In the genomic region with DNA sequence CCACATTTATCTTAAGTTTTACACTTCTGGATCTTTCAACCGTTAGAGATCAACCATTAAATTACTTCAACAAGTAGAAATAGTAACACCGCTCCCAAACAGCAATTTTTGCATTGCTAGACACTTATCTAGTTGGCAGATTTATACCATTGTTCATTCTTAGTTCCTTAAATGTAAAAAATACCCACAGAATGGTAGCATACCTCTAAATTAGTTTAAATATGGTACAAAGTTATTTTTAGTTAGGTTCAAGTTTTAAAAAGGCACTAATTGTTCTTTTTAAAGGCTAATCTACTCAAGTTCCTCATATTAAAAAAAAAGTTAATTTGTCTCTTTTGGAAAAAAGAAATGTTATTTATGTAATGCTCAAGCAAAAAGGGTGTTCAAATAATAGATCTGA, we compare ENCODE assay signal across 2 cellular contexts.
A peak's percentile ranks its signal among the peaks of the same experiment; 100 is the strongest.
TF ChIP-seq lines count a peak whose summit lies in the region.

No MANE protein-coding gene starts in this region.

TF ChIP-seq in HepG2, 621 proteins besides CTCF, POLR2A, EP300 and RAD21 (continues in another document):
- TF ChIP-seq, protein P1, sequence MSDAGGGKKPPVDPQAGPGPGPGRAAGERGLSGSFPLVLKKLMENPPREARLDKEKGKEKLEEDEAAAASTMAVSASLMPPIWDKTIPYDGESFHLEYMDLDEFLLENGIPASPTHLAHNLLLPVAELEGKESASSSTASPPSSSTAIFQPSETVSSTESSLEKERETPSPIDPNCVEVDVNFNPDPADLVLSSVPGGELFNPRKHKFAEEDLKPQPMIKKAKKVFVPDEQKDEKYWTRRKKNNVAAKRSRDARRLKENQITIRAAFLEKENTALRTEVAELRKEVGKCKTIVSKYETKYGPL (CRISPR knock-in tag; IDR thresholded peaks at IDR 0.05) = no peak
- no peak for TF ChIP-seq NBN (conservative IDR thresholded peaks at IDR 0.05)
- TF ChIP-seq, protein P2, sequence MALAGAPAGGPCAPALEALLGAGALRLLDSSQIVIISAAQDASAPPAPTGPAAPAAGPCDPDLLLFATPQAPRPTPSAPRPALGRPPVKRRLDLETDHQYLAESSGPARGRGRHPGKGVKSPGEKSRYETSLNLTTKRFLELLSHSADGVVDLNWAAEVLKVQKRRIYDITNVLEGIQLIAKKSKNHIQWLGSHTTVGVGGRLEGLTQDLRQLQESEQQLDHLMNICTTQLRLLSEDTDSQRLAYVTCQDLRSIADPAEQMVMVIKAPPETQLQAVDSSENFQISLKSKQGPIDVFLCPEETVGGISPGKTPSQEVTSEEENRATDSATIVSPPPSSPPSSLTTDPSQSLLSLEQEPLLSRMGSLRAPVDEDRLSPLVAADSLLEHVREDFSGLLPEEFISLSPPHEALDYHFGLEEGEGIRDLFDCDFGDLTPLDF (CRISPR knock-in tag; IDR thresholded peaks at IDR 0.05) = no peak
- TF ChIP-seq IRF2 (CRISPR knock-in tag; IDR thresholded peaks at IDR 0.05) = no peak
- TF ChIP-seq ZNF367 (CRISPR knock-in tag; IDR thresholded peaks at IDR 0.05; ENCODE audit: borderline replicate concordance) = no peak
- TF ChIP-seq, protein P3, sequence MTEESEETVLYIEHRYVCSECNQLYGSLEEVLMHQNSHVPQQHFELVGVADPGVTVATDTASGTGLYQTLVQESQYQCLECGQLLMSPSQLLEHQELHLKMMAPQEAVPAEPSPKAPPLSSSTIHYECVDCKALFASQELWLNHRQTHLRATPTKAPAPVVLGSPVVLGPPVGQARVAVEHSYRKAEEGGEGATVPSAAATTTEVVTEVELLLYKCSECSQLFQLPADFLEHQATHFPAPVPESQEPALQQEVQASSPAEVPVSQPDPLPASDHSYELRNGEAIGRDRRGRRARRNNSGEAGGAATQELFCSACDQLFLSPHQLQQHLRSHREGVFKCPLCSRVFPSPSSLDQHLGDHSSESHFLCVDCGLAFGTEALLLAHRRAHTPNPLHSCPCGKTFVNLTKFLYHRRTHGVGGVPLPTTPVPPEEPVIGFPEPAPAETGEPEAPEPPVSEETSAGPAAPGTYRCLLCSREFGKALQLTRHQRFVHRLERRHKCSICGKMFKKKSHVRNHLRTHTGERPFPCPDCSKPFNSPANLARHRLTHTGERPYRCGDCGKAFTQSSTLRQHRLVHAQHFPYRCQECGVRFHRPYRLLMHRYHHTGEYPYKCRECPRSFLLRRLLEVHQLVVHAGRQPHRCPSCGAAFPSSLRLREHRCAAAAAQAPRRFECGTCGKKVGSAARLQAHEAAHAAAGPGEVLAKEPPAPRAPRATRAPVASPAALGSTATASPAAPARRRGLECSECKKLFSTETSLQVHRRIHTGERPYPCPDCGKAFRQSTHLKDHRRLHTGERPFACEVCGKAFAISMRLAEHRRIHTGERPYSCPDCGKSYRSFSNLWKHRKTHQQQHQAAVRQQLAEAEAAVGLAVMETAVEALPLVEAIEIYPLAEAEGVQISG (CRISPR knock-in tag; IDR thresholded peaks at IDR 0.05) = no peak
- TF ChIP-seq, protein P4, sequence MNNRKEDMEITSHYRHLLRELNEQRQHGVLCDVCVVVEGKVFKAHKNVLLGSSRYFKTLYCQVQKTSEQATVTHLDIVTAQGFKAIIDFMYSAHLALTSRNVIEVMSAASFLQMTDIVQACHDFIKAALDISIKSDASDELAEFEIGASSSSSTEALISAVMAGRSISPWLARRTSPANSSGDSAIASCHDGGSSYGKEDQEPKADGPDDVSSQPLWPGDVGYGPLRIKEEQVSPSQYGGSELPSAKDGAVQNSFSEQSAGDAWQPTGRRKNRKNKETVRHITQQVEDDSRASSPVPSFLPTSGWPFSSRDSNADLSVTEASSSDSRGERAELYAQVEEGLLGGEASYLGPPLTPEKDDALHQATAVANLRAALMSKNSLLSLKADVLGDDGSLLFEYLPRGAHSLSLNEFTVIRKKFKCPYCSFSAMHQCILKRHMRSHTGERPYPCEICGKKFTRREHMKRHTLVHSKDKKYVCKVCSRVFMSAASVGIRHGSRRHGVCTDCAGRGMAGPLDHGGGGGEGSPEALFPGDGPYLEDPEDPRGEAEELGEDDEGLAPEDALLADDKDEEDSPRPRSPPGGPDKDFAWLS (CRISPR knock-in tag; IDR thresholded peaks at IDR 0.05; ENCODE audit: borderline replicate concordance) = no peak
- no peak for TF ChIP-seq REL (CRISPR knock-in tag; conservative IDR thresholded peaks at IDR 0.05)
- TF ChIP-seq, protein P5, sequence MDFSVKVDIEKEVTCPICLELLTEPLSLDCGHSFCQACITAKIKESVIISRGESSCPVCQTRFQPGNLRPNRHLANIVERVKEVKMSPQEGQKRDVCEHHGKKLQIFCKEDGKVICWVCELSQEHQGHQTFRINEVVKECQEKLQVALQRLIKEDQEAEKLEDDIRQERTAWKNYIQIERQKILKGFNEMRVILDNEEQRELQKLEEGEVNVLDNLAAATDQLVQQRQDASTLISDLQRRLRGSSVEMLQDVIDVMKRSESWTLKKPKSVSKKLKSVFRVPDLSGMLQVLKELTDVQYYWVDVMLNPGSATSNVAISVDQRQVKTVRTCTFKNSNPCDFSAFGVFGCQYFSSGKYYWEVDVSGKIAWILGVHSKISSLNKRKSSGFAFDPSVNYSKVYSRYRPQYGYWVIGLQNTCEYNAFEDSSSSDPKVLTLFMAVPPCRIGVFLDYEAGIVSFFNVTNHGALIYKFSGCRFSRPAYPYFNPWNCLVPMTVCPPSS (IDR thresholded peaks at IDR 0.05) = no peak
- TF ChIP-seq RARA (CRISPR knock-in tag; IDR thresholded peaks at IDR 0.05) = no peak
- no peak for TF ChIP-seq TEAD3 (CRISPR knock-in tag; optimal IDR thresholded peaks at IDR 0.05; ENCODE audit: borderline replicate concordance)
- no peak for TF ChIP-seq MIER2 (CRISPR knock-in tag; IDR thresholded peaks at IDR 0.05)
- TF ChIP-seq ZNF30 (CRISPR knock-in tag; IDR thresholded peaks at IDR 0.05) = no peak
- TF ChIP-seq, protein P6, sequence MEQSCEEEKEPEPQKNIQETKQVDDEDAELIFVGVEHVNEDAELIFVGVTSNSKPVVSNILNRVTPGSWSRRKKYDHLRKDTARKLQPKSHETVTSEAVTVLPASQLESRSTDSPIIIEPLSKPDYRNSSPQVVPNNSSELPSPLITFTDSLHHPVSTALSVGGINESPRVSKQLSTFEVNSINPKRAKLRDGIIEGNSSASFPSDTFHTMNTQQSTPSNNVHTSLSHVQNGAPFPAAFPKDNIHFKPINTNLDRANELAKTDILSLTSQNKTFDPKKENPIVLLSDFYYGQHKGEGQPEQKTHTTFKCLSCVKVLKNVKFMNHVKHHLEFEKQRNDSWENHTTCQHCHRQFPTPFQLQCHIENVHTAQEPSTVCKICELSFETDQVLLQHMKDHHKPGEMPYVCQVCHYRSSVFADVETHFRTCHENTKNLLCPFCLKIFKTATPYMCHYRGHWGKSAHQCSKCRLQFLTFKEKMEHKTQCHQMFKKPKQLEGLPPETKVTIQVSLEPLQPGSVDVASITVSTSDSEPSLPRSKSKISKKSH (CRISPR knock-in tag; IDR thresholded peaks at IDR 0.05; ENCODE audit: borderline replicate concordance) = no peak

TF ChIP-seq in GM12878, 131 proteins besides CTCF, POLR2A, EP300 and RAD21:
- TF ChIP-seq MEF2B (IDR thresholded peaks at IDR 0.05; ENCODE audit: partially characterized antibody, poor library complexity, severe bottlenecking) = peak; percentile 54
- TF ChIP-seq, protein P7, sequence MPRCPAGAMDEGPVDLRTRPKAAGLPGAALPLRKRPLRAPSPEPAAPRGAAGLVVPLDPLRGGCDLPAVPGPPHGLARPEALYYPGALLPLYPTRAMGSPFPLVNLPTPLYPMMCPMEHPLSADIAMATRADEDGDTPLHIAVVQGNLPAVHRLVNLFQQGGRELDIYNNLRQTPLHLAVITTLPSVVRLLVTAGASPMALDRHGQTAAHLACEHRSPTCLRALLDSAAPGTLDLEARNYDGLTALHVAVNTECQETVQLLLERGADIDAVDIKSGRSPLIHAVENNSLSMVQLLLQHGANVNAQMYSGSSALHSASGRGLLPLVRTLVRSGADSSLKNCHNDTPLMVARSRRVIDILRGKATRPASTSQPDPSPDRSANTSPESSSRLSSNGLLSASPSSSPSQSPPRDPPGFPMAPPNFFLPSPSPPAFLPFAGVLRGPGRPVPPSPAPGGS (IDR thresholded peaks at IDR 0.05; ENCODE audit: borderline replicate concordance, insufficient read depth, low read depth, low read length, poor library complexity, severe bottlenecking) = no peak
